ENCODE assay signal across 1 cellular context in the genomic region with DNA sequence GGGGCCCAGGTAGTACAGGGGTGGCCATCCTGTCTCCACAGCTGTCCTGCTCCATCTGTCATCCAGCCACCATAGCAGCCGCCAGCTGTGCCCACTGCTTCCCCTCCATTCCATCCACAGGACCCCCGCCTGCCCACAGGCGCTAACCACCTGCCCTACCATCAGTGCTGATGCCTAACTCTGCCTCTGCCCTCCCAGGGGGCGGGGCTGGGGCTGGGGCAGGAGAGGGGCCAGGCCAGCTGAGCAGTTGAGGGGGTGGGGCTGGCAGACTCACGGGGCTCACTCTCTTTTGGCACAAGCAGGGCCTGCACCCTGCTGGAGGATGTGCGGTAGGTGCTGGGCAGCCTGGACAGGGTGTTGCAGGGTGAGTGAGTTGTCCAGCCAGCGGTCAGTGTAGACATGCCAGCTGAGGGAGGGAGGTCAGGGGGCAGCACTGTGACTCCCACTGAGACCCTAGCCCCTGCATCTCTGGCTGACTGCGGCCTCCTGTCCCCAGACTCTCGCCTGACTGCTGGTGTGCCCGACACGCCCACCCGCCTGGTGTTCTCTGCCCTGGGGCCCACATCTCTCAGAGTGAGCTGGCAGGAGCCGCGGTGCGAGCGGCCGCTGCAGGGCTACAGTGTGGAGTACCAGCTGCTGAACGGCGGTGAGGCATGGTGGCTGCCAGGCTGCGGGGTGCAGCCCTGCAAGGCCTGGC.
TF ChIP-seq lines count a peak whose summit lies in the region.

No MANE protein-coding gene starts in this region.

TF ChIP-seq in HEK293, 187 proteins besides CTCF, POLR2A, EP300 and RAD21 (continued from another document):
- TF ChIP-seq, protein P1, sequence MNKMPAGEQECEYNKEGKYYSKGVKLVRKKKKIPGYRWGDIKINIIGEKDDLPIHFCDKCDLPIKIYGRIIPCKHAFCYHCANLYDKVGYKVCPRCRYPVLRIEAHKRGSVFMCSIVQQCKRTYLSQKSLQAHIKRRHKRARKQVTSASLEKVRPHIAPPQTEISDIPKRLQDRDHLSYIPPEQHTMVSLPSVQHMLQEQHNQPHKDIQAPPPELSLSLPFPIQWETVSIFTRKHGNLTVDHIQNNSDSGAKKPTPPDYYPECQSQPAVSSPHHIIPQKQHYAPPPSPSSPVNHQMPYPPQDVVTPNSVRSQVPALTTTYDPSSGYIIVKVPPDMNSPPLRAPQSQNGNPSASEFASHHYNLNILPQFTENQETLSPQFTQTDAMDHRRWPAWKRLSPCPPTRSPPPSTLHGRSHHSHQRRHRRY (tag by site-specific recombination; IDR thresholded peaks at IDR 0.05): no peak
- TF ChIP-seq ZNF707 (tag by site-specific recombination; IDR thresholded peaks at IDR 0.05) (no peak), ZFHX2 (tag by site-specific recombination; conservative IDR thresholded peaks at IDR 0.05) (peak; percentile 20; the same call in 1 of the 2 replicates), ZBTB20 (tag by site-specific recombination; IDR thresholded peaks at IDR 0.05) (no peak), ZNF791 (tag by site-specific recombination; IDR thresholded peaks at IDR 0.05) (no peak), KLF9 (tag by site-specific recombination; IDR thresholded peaks at IDR 0.05; ENCODE audit: low read depth) (peak; percentile 76), ZBTB21 (tag by site-specific recombination; IDR thresholded peaks at IDR 0.05) (no peak), ZBTB8A (tag by site-specific recombination; IDR thresholded peaks at IDR 0.05) (peak; percentile 36; the same call in 1 of the 2 replicates), ZNF654 (tag by site-specific recombination; IDR thresholded peaks at IDR 0.05; ENCODE audit: low read depth) (no peak), ZNF138 (tag by site-specific recombination; IDR thresholded peaks at IDR 0.05; ENCODE audit: borderline replicate concordance) (no peak), ZNF792 (tag by site-specific recombination; IDR thresholded peaks at IDR 0.05) (no peak), ZNF423 (tag by site-specific recombination; IDR thresholded peaks at IDR 0.05) (no peak), MZF1 (tag by site-specific recombination; IDR thresholded peaks at IDR 0.05; ENCODE audit: borderline replicate concordance) (no peak), ZNF292 (tag by site-specific recombination; IDR thresholded peaks at IDR 0.05; ENCODE audit: borderline replicate concordance, low read depth) (no peak)
- TF ChIP-seq, protein P2, sequence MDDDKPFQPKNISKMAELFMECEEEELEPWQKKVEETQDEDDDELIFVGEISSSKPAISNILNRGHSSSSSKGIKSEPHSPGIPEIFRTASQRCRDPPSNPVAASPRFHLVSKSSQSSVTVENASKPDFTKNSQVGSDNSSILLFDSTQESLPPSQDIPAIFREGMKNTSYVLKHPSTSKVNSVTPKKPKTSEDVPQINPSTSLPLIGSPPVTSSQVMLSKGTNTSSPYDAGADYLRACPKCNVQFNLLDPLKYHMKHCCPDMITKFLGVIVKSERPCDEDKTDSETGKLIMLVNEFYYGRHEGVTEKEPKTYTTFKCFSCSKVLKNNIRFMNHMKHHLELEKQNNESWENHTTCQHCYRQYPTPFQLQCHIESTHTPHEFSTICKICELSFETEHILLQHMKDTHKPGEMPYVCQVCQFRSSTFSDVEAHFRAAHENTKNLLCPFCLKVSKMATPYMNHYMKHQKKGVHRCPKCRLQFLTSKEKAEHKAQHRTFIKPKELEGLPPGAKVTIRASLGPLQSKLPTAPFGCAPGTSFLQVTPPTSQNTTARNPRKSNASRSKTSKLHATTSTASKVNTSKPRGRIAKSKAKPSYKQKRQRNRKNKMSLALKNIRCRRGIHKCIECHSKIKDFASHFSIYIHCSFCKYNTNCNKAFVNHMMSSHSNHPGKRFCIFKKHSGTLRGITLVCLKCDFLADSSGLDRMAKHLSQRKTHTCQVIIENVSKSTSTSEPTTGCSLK (tag by site-specific recombination; IDR thresholded peaks at IDR 0.05): no peak
- TF ChIP-seq, protein P3, sequence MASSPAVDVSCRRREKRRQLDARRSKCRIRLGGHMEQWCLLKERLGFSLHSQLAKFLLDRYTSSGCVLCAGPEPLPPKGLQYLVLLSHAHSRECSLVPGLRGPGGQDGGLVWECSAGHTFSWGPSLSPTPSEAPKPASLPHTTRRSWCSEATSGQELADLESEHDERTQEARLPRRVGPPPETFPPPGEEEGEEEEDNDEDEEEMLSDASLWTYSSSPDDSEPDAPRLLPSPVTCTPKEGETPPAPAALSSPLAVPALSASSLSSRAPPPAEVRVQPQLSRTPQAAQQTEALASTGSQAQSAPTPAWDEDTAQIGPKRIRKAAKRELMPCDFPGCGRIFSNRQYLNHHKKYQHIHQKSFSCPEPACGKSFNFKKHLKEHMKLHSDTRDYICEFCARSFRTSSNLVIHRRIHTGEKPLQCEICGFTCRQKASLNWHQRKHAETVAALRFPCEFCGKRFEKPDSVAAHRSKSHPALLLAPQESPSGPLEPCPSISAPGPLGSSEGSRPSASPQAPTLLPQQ (tag by site-specific recombination; IDR thresholded peaks at IDR 0.05): peak; percentile 56; the same call in 1 of the 2 replicates
- TF ChIP-seq, protein P4, sequence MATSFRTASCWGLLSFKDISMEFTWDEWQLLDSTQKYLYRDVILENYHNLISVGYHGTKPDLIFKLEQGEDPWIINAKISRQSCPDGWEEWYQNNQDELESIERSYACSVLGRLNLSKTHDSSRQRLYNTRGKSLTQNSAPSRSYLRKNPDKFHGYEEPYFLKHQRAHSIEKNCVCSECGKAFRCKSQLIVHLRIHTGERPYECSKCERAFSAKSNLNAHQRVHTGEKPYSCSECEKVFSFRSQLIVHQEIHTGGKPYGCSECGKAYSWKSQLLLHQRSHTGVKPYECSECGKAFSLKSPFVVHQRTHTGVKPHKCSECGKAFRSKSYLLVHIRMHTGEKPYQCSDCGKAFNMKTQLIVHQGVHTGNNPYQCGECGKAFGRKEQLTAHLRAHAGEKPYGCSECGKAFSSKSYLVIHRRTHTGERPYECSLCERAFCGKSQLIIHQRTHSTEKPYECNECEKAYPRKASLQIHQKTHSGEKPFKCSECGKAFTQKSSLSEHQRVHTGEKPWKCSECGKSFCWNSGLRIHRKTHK (tag by site-specific recombination; IDR thresholded peaks at IDR 0.05): no peak
- TF ChIP-seq, protein P5, sequence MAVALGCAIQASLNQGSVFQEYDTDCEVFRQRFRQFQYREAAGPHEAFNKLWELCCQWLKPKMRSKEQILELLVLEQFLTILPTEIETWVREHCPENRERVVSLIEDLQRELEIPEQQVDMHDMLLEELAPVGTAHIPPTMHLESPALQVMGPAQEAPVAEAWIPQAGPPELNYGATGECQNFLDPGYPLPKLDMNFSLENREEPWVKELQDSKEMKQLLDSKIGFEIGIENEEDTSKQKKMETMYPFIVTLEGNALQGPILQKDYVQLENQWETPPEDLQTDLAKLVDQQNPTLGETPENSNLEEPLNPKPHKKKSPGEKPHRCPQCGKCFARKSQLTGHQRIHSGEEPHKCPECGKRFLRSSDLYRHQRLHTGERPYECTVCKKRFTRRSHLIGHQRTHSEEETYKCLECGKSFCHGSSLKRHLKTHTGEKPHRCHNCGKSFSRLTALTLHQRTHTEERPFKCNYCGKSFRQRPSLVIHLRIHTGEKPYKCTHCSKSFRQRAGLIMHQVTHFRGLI (tag by site-specific recombination; IDR thresholded peaks at IDR 0.05): no peak
